8 cellular contexts compared by ENCODE assay signal in genomic region chr6:127515234-127515793, GRCh38. TPM values are rescaled to one million over a fixed set of nuclear protein-coding genes. Genes with fewer than 3 reads are reported as not detected.
DNase-seq lines count a peak whose midpoint lies in the region; ATAC-seq and TF ChIP-seq lines count a peak whose summit lies in the region.

No MANE protein-coding gene starts in this region.

- H3K4me1 ChIP-seq in right cardiac atrium (ENCODE audit: control insufficient read depth, insufficient read depth, low read length) (peaks cover 7% of the 10 kb centered on the region), psoas muscle (peaks cover 10% of the 10 kb centered on the region)

- no peaks in the 10 kb centered on the region for H3K9me3 Mint-ChIP-seq in activated naive CD8-positive, alpha-beta T cell treated with anti-CD3 and anti-CD28 coated beads, Interleukin-2, amount 10 ng/mL, durations not matched to agents 7 days and 5 days

- TF ChIP-seq POLR2A in NB4 (IDR thresholded peaks at IDR 0.05; ENCODE audit: extremely low read depth, insufficient read length) = no peak

- H3K4me3 Mint-ChIP-seq in activated naive CD8-positive, alpha-beta T cell treated with anti-CD3 and anti-CD28 coated beads, Interleukin-2, amount 10 ng/mL, durations not matched to agents 7 days and 5 days = peak overlapping the region; percentile 95

- H3K27me3 ChIP-seq in right cardiac atrium (ENCODE audit: control insufficient read depth, insufficient read depth) (peaks cover 2% of the 10 kb centered on the region), psoas muscle (ENCODE audit: insufficient read depth in 3 of 3, low read length in 2 of 3) (peaks cover 0 to 35% (median 6%) of the 10 kb centered on the region in 3 donors)

- WGBS in right cardiac atrium = 1% methylated on average over 38 of the region's 38 CpGs
- 0 to 1% (median 1%) methylated on average over 29 to 38 of the region's 38 CpGs for WGBS in psoas muscle, 3 donors

- H3K4me1 Mint-ChIP-seq in activated naive CD8-positive, alpha-beta T cell treated with anti-CD3 and anti-CD28 coated beads, Interleukin-2, amount 10 ng/mL, durations not matched to agents 7 days and 5 days = peaks cover 29% of the 10 kb centered on the region

- TF ChIP-seq CTCF in NB4 (IDR thresholded peaks at IDR 0.05; ENCODE audit: low read depth, low read length) (no peak), psoas muscle (IDR thresholded peaks at IDR 0.05) (no peak)

- H3K4me3 ChIP-seq in NB4 (ENCODE audit: low read depth, low read length) (peak overlapping the region; percentile 7), right cardiac atrium (ENCODE audit: low read length) (peak overlapping the region; percentile 65), psoas muscle (peak overlapping the region; percentile 78)

- intact Hi-C loops in right cardiac atrium (cut with DNase I) = no loop called here
- intact Hi-C loops in psoas muscle (cut with DNase I) = loop anchor here in 1 of 2 donors (10.0 kb wide), 1 partner anchor 51 kb away; no protein-coding TSS in a partner anchor

- no peaks in the 10 kb centered on the region for H3K36me3 ChIP-seq in psoas muscle (ENCODE audit: insufficient read depth in 1 of 2, low read depth in 1 of 2)

- peaks cover 12% of the 10 kb centered on the region for H3K36me3 Mint-ChIP-seq in activated naive CD8-positive, alpha-beta T cell treated with anti-CD3 and anti-CD28 coated beads, Interleukin-2, amount 10 ng/mL, durations not matched to agents 7 days and 5 days

- H3K9me3 ChIP-seq in right cardiac atrium (ENCODE audit: control insufficient read depth, low read length) (no peaks in the 10 kb centered on the region), psoas muscle (no peaks in the 10 kb centered on the region)

- H3K27ac ChIP-seq in right cardiac atrium (ENCODE audit: low read length) (no peak overlapping the region), psoas muscle (no peak overlapping the region)

- DNase-seq in DMS79 (lab: John Stamatoyannopoulos, UW) = peak; percentile 44
- DNase-seq in NB4 (ENCODE audit: low read depth) = no peak
- DNase-seq in activated naive CD8-positive, alpha-beta T cell treated with anti-CD3 and anti-CD28 coated beads, Interleukin-2, amount 10 ng/mL, durations not matched to agents 7 days and 5 days = no peak
- no peak for DNase-seq in right cardiac atrium
- DNase-seq in psoas muscle = no peak
- DNase-seq in NOMO-1 treated with DMSO at 0.1 percent for 48 hours (lab: John Stamatoyannopoulos, UW; ENCODE audit: unreplicated experiment) = no peak

- H3K27ac Mint-ChIP-seq in activated naive CD8-positive, alpha-beta T cell treated with anti-CD3 and anti-CD28 coated beads, Interleukin-2, amount 10 ng/mL, durations not matched to agents 7 days and 5 days = peak overlapping the region; percentile 69

- ATAC-seq in GM21390 (IDR thresholded peaks at IDR 0.05; ENCODE audit: unreplicated experiment) = peak; percentile 2
- ATAC-seq in activated naive CD8-positive, alpha-beta T cell treated with anti-CD3 and anti-CD28 coated beads, Interleukin-2, amount 10 ng/mL, durations not matched to agents 7 days and 5 days (ENCODE audit: low read depth) = peak; percentile 24
- ATAC-seq in right cardiac atrium = peak; percentile 30 to 34
- peak; percentile 26 to 57 (median 38) for ATAC-seq in psoas muscle
- no peak for ATAC-seq in HG03460 (IDR thresholded peaks at IDR 0.05; ENCODE audit: unreplicated experiment)

- POLR2A ChIA-PET in activated naive CD8-positive, alpha-beta T cell treated with anti-CD3 and anti-CD28 coated beads, Interleukin-2, amount 10 ng/mL, durations not matched to agents 7 days and 5 days (lab: Charles Lee) = interaction anchor here (0.9 to 2.5 kb wide), 6 partner anchors 21 to 249 kb away, joined by 3 to 19 read pairs (median 4); partner anchors contain the start of gene RNF146

- H3K27me3 Mint-ChIP-seq in activated naive CD8-positive, alpha-beta T cell treated with anti-CD3 and anti-CD28 coated beads, Interleukin-2, amount 10 ng/mL, durations not matched to agents 7 days and 5 days = peaks cover 19% of the 10 kb centered on the region

RNA-seq across cellular contexts. Expression of gene KIAA0408, which starts 56.1 kb away (rescaled TPM):
- total RNA-seq in activated naive CD8-positive, alpha-beta T cell treated with anti-CD3 and anti-CD28 coated beads, Interleukin-2, amount 10 ng/mL, durations not matched to agents 7 days and 5 days = 1 to 10 TPM; 3.1 to 3.5 TPM
- 1 to 10 TPM; 1.3 to 8.2 (median 3.8) TPM for total RNA-seq in right cardiac atrium
- polyA plus RNA-seq in right cardiac atrium = 2.3 TPM
- total RNA-seq in psoas muscle = 10 to 100 TPM; 10.4 to 31.5 (median 14.7) TPM
- 10 to 100 TPM in 2 of 3 donors, 1 to 10 TPM in 1; 4.4 to 48.0 (median 24.6) TPM for polyA plus RNA-seq in psoas muscle

Comparison
In these comparisons a context has a peak if more than half of its experiments do, and no peak if none do; other contexts are left out.
1. H3K4me3 ChIP-seq: peak in every context shown above with its lines; median percentile 78 in psoas muscle; 65 in right cardiac atrium; 7 in NB4.